ENCODE assay signal across 10 cellular contexts in genomic region chr2:105888625-105889024, GRCh38.
A peak's percentile ranks its signal among the peaks of the same experiment; 100 is the strongest.
DNase-seq lines count a peak whose midpoint lies in the region; ATAC-seq and TF ChIP-seq lines count a peak whose summit lies in the region.
"Had no signal": no experiment of that assay in that cellular context is flagged by ENCODE, and none has a peak within 500 bp of the region (broad histone marks: within the 10 kb centered on the region; RNA-seq: fewer than 3 reads in every experiment).

No MANE protein-coding gene starts in this region.

- DNase-seq in CD1c-positive myeloid dendritic cell (ENCODE audit: extremely low spot score) (peak; percentile 23), SKM-1 (lab: John Stamatoyannopoulos, UW; ENCODE audit: unreplicated experiment) (peak; percentile 19), iPS DF 19.7 (ENCODE audit: low read depth, low spot score) (peak; percentile 33), 8988T (no peak), type B pancreatic cell (ENCODE audit: extremely low spot score, unreplicated experiment) (no peak), esophagus squamous epithelium (lab: John Stamatoyannopoulos, UW) (no peak)
- DNase-seq: activated B cell treated with CpG ODN at 0.5 μM for 24 hours had no signal

- intact Hi-C loops in esophagus squamous epithelium (cut with DNase I): no loop called here

- no peak overlapping the region for H3K4me3 Mint-ChIP-seq in type B pancreatic cell
- H3K4me3 Mint-ChIP-seq: activated B cell treated with CpG ODN at 0.5 μM for 24 hours had no signal

- TF ChIP-seq CTCF in GM12873 (IDR thresholded peaks at IDR 0.05; ENCODE audit: insufficient read depth, low read depth, low read length, missing control alignments) (peak; percentile 47), type B pancreatic cell (conservative IDR thresholded peaks at IDR 0.05) (no peak), esophagus squamous epithelium (IDR thresholded peaks at IDR 0.05) (peak in 1 of 6 experiments; percentile 34)

- ATAC-seq in HG02588 (IDR thresholded peaks at IDR 0.05; ENCODE audit: unreplicated experiment): no peak

- no peak overlapping the region for H3K4me3 ChIP-seq in esophagus squamous epithelium

- H3K36me3 ChIP-seq in esophagus squamous epithelium: peaks cover 0 to 40% (median 5%) of the 10 kb centered on the region in 3 donors

- H3K27ac Mint-ChIP-seq in type B pancreatic cell: no peak overlapping the region

- no peak for TF ChIP-seq POLR2A in esophagus squamous epithelium (IDR thresholded peaks at IDR 0.05)

- peaks cover 42% of the 10 kb centered on the region for H3K36me3 Mint-ChIP-seq in type B pancreatic cell

- H3K4me1 ChIP-seq in esophagus squamous epithelium: peaks cover 0 to 35% (median 5%) of the 10 kb centered on the region in 3 donors

- no peaks in the 10 kb centered on the region for H3K27me3 ChIP-seq in esophagus squamous epithelium

- no peaks in the 10 kb centered on the region for H3K27me3 Mint-ChIP-seq in type B pancreatic cell
- H3K27me3 Mint-ChIP-seq: activated B cell treated with CpG ODN at 0.5 μM for 24 hours had no signal

- no peak overlapping the region for H3K27ac ChIP-seq in esophagus squamous epithelium
- H3K27ac ChIP-seq: parathyroid adenoma had no signal

- peaks cover 26% of the 10 kb centered on the region for H3K4me1 Mint-ChIP-seq in type B pancreatic cell (ENCODE audit: unreplicated experiment)

- 88 to 92% methylated on average over 2 of the region's 2 CpGs for WGBS in esophagus squamous epithelium, 2 donors

- H3K9me3 Mint-ChIP-seq in type B pancreatic cell: peaks cover 13% of the 10 kb centered on the region

- H3K9me3 ChIP-seq in esophagus squamous epithelium: peaks cover 0 to 8% (median 0%) of the 10 kb centered on the region in 3 donors

Comparison
In these comparisons a context has a peak if more than half of its experiments do, and no peak if none do; other contexts are left out.
1. DNase-seq: peak in CD1c-positive myeloid dendritic cell (single experiment), SKM-1 (single experiment) and iPS DF 19.7 (single experiment); none in 8988T (single experiment), type B pancreatic cell (single experiment) and esophagus squamous epithelium (single experiment).